ENCODE assay signal across 8 cellular contexts in the genomic region with DNA sequence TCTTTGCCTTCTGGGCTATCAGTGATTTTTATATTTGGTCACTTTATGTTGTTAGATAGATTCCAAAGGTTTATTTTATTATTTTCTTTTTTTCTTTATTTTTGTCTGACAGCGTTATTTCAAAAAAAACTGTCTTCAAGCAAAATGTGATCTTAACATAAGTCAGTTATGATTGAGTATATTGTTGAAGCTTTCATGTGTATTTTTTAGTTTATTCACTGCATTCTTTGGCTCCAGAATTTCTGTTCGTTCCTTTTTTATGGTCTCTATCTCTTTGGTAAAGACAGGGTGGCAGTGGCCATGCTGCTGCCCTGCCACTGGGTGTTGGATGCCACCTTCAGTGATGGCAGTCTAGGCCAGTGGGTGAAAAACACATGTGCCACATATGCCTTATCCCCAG. TPM values are rescaled to one million over a fixed set of nuclear protein-coding genes. Genes with fewer than 3 reads are reported as not detected.
"Had no signal": no experiment of that assay in that cellular context is flagged by ENCODE, and none has a peak within 500 bp of the region (broad histone marks: within the 10 kb centered on the region; RNA-seq: fewer than 3 reads in every experiment).

A gene with protein sequence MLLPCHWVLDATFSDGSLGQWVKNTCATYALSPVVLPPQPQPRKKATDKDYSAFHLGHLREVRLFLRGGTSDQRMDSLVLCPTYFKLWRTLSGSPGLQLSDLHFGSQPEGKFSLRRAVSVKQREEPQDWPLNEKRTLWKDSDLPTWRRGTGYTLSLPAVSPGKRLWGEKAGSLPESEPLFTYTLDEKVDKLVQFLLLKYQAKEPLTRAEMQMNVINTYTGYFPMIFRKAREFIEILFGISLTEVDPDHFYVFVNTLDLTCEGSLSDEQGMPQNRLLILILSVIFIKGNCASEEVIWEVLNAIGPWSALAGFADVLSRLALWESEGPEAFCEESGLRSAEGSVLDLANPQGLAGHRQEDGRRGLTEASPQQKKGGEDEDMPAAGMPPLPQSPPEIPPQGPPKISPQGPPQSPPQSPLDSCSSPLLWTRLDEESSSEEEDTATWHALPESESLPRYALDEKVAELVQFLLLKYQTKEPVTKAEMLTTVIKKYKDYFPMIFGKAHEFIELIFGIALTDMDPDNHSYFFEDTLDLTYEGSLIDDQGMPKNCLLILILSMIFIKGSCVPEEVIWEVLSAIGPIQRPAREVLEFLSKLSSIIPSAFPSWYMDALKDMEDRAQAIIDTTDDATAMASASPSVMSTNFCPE (plus strand): TSS at position 301 of the 400 bp plus-strand sequence. CDS start 0 bp downstream, at position 301.

- H3K27ac ChIP-seq: GM23248 had no signal

- FAIRE-seq: HTR-8/SVneo had no signal

- H3K4me3 ChIP-seq: GM23248 had no signal

- H3K9ac ChIP-seq: GM23248 had no signal

- DNase-seq: GM23248, GOT3, H7, HCEC 1CT, IMR-90 had no signal

- H2AFZ ChIP-seq: GM23248 had no signal

RNA-seq across cellular contexts. Expression of the gene that starts here (rescaled TPM):
- total RNA-seq: GM23248, H4, H7, HT-29, IMR-90 had no signal
- polyA plus RNA-seq: GM23248, IMR-90 had no signal
